In the genomic region with DNA sequence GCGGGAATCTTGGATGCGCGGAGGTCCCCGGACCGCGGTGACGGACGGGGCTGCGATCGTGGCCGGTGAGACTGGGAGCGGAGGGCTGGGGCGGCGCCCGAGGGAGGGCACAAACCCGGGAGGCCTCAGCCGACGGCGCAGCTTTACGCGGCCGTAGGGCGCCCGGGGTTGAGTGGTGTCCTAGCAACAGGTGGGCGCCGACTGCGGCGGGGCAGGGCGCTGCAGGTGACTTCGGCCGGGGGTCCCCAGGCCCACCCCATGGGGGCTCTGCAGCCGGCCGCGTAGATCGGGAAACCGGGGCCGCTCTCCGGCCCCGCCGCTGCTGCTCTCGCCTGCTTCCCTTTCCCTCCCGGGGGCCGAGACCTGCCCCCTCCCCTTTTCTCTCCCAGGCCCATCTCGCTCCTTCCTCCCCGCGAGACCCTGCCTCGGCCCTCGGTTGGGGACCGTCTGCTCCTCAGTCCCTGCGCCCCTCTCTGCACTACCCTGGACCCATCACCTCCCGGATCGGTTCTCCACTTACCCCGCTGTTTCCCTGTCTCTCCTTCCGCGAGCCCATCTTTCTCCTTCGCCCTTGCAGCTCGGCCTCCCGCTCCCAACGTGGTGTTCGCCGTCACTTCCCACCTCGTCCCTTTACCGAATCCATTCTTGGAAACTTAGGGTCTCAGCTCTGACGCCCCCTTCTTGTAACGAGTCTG, we compare ENCODE assay signal across 8 cellular contexts. TPM values are rescaled to one million over a fixed set of nuclear protein-coding genes. Genes with fewer than 3 reads are reported as not detected.
A peak's percentile ranks its signal among the peaks of the same experiment; 100 is the strongest.
DNase-seq lines count a peak whose midpoint lies in the region; ATAC-seq and TF ChIP-seq lines count a peak whose summit lies in the region.

No MANE protein-coding gene starts in this region.

- whole genome bisulfite sequencing in mesodermal cell (ENCODE audit: insufficient coverage in 2 of 2), 2 experiments: 1% methylated on average over 53 to 56 of the region's 65 CpGs

- H3K4me3 ChIP-seq in A673 (ENCODE audit: low read depth, low read length, poor library complexity, severe bottlenecking) (peak overlapping the region; percentile 38), NT2/D1 (ENCODE audit: insufficient read length, low read depth) (peak overlapping the region; percentile 78), duodenal mucosa (ENCODE audit: low read depth in 1 of 2, low read length in 2 of 2) (peak overlapping the region; percentile 57 to 72), mesodermal cell (ENCODE audit: extremely low read depth, insufficient read depth, low read length, poor library complexity, severe bottlenecking) (peak overlapping the region; percentile 47), upper lobe of right lung (peak overlapping the region; percentile 46)

- H3K27me3 ChIP-seq in A673 (replicated peaks; ENCODE audit: insufficient read depth, low read depth, low read length, poor library complexity): peaks cover 61% of the 10 kb centered on the region
- peaks cover 48% of the 10 kb centered on the region for H3K27me3 ChIP-seq in NT2/D1 (ENCODE audit: insufficient read depth, insufficient read length)
- H3K27me3 ChIP-seq in duodenal mucosa (ENCODE audit: control insufficient read depth in 1 of 2, insufficient read depth in 2 of 2, low read length in 2 of 2): peaks cover 17 to 28% of the 10 kb centered on the region in 2 donors
- H3K27me3 ChIP-seq in upper lobe of right lung: peaks cover 27% of the 10 kb centered on the region

- H3K9me3 ChIP-seq in A673 (ENCODE audit: low read depth, low read length, poor library complexity, severe bottlenecking) (no peaks in the 10 kb centered on the region), NT2/D1 (ENCODE audit: insufficient read depth, low read length) (peaks cover 18% of the 10 kb centered on the region; the same call in 1 of the 2 replicates), duodenal mucosa (ENCODE audit: control insufficient read depth in 1 of 2, low read length in 2 of 2) (no peaks in the 10 kb centered on the region), mesodermal cell (ENCODE audit: control insufficient read depth, low read length) (no peaks in the 10 kb centered on the region), upper lobe of right lung (no peaks in the 10 kb centered on the region)

- peak overlapping the region; percentile 71 for H3K9ac ChIP-seq in NT2/D1 (ENCODE audit: insufficient read length, low read depth)
- peak overlapping the region in 1 of 2 donors; percentile 25 for H3K9ac ChIP-seq in duodenal mucosa (ENCODE audit: low read depth in 1 of 2, low read length in 2 of 2)

- ATAC-seq in GM18909 (IDR thresholded peaks at IDR 0.05; ENCODE audit: poor library complexity, unreplicated experiment) (peak; percentile 65), upper lobe of right lung (peak; percentile 72), HG03135 (IDR thresholded peaks at IDR 0.05; ENCODE audit: unreplicated experiment) (no peak)

- POLR2A ChIA-PET in A673 (lab: Charles Lee; ENCODE audit: low non-redundant PET): no interaction called here

- intact Hi-C loops in A673 (cut with micrococcal nuclease; ENCODE audit: unreplicated experiment): no loop called here
- intact Hi-C loops in upper lobe of right lung (cut with DNase I): no loop called here

- H3K27ac ChIP-seq in A673 (ENCODE audit: low read depth, low read length, poor library complexity, severe bottlenecking) (no peak overlapping the region), duodenal mucosa (ENCODE audit: low read depth, low read length) (no peak overlapping the region), mesodermal cell (ENCODE audit: low read depth, low read length, severe bottlenecking) (no peak overlapping the region), upper lobe of right lung (no peak overlapping the region)

- peak; percentile 10 for DNase-seq in A673 (ENCODE audit: low spot score)
- peak; percentile 22 for DNase-seq in NT2/D1 (ENCODE audit: low read depth, low spot score)
- no peak for DNase-seq in upper lobe of right lung
- no peak for DNase-seq in NCI-H1048 (lab: John Stamatoyannopoulos, UW)

- BruUV-seq in A673 (replicated peaks; lab: Mats Ljungman, UMichigan): no TSS peak

- no peaks in the 10 kb centered on the region for H3K4me1 ChIP-seq in A673 (ENCODE audit: insufficient read depth, low read length, poor library complexity, severe bottlenecking)
- H3K4me1 ChIP-seq in NT2/D1 (ENCODE audit: insufficient read depth, insufficient read length): no peaks in the 10 kb centered on the region
- H3K4me1 ChIP-seq in duodenal mucosa (ENCODE audit: control insufficient read depth in 1 of 2, insufficient read depth in 2 of 2, low read length in 2 of 2): peaks cover 0 to 10% of the 10 kb centered on the region in 2 donors
- peaks cover 5% of the 10 kb centered on the region for H3K4me1 ChIP-seq in mesodermal cell (ENCODE audit: control insufficient read depth, insufficient read depth, low read length, poor library complexity, severe bottlenecking)
- peaks cover 10% of the 10 kb centered on the region for H3K4me1 ChIP-seq in upper lobe of right lung

- TF ChIP-seq CTCF in A673 (conservative IDR thresholded peaks at IDR 0.05; ENCODE audit: low read depth, low read length): no peak
- no peak for TF ChIP-seq CTCF in upper lobe of right lung (IDR thresholded peaks at IDR 0.05)

- H3K36me3 ChIP-seq in A673 (ENCODE audit: insufficient read depth, low read length, poor library complexity, severe bottlenecking) (no peaks in the 10 kb centered on the region), NT2/D1 (ENCODE audit: insufficient read depth, insufficient read length, low read length) (no peaks in the 10 kb centered on the region), duodenal mucosa (ENCODE audit: control insufficient read depth in 1 of 2, insufficient read depth in 2 of 2, low read length in 2 of 2) (no peaks in the 10 kb centered on the region), mesodermal cell (ENCODE audit: control insufficient read depth, insufficient read depth, low read length) (no peaks in the 10 kb centered on the region), upper lobe of right lung (no peaks in the 10 kb centered on the region)

- CTCF ChIA-PET in A673 (lab: Charles Lee): no interaction called here

RNA-seq across cellular contexts. Expression of a gene that starts 18.4 kb away (rescaled TPM):
- total RNA-seq in A673 (2021): 15.2 and 16.8 TPM in 2 replicates
- polyA plus RNA-seq in mesodermal cell (2013, experiment 1 of 2): 18.6 TPM
- polyA plus RNA-seq in mesodermal cell (2013, experiment 2 of 2): 21.7 TPM
- 27.4 TPM for total RNA-seq in upper lobe of right lung

Comparison
In these comparisons a context has a peak if more than half of its experiments do, and no peak if none do; other contexts are left out.
1. DNase-seq: peak in A673 (single experiment) and NT2/D1 (single experiment); none in upper lobe of right lung (single experiment) and NCI-H1048 (single experiment).
2. Peak in every context shown above with its lines, with median percentiles within 50 percentile points of each other: H3K4me3 ChIP-seq.